Comparison of ENCODE assay signal across 30 cellular contexts in genomic region chr16:89112377-89113151, GRCh38. TPM values are rescaled to one million over a fixed set of nuclear protein-coding genes. Genes with fewer than 3 reads are reported as not detected.
A peak's percentile ranks its signal among the peaks of the same experiment; 100 is the strongest.
DNase-seq lines count a peak whose midpoint lies in the region; ATAC-seq, FAIRE-seq and TF ChIP-seq lines count a peak whose summit lies in the region.
"Had no signal": no experiment of that assay in that cellular context is flagged by ENCODE, and none has a peak within 500 bp of the region (broad histone marks: within the 10 kb centered on the region; RNA-seq: fewer than 3 reads in every experiment).

No MANE protein-coding gene starts in this region.

- H3K4me1 ChIP-seq in DOHH2 (ENCODE audit: control insufficient read depth, low read length): peaks cover 62% of the 10 kb centered on the region
- H3K4me1 ChIP-seq in K562 (replicated peaks in 1 of 2; ENCODE audit: control insufficient read depth in 2 of 2, insufficient read depth in 2 of 2, low read length in 2 of 2): peaks cover 13 to 25% of the 10 kb centered on the region in 2 experiments; a peak in 4 of 5 replicates
- peaks cover 8% of the 10 kb centered on the region for H3K4me1 ChIP-seq in osteoblast (ENCODE audit: insufficient read depth, low read length)
- H3K4me1 ChIP-seq: thyroid gland had no signal

- no peak for ATAC-seq in activated CD8-positive, alpha-beta memory T cell treated with anti-CD3 and anti-CD28 coated beads, Interleukin-2, amount 10 ng/mL, durations not matched to agents 7 days and 5 days
- ATAC-seq in K562: no peak
- ATAC-seq: gastroesophageal sphincter, left colon, right cardiac atrium had no signal

- no peaks in the 10 kb centered on the region for H3K27me3 Mint-ChIP-seq in activated CD8-positive, alpha-beta memory T cell treated with anti-CD3 and anti-CD28 coated beads, Interleukin-2, amount 10 ng/mL, durations not matched to agents 7 days and 5 days
- H3K27me3 Mint-ChIP-seq: activated CD4-positive, alpha-beta T cell treated with anti-CD3 and anti-CD28 coated beads, Interleukin-2, amount 10 ng/mL, durations not matched to agents 24 days and 14 days; activated naive CD4-positive, alpha-beta T cell treated with anti-CD3 and anti-CD28 coated beads, Interleukin-2, amount 10 ng/mL, durations not matched to agents 7 days and 5 days had no signal

- peaks cover 76% of the 10 kb centered on the region for H3K36me3 ChIP-seq in DOHH2 (ENCODE audit: control insufficient read depth, low read length)
- H3K36me3 ChIP-seq in K562 (ENCODE audit: control insufficient read depth, insufficient read depth, low read length): peaks cover 72% of the 10 kb centered on the region; the same call in 2 of the 3 replicates
- H3K36me3 ChIP-seq in osteoblast (ENCODE audit: insufficient read depth, low read length): peaks cover 12% of the 10 kb centered on the region
- H3K36me3 ChIP-seq: neural progenitor cell had no signal

- no peaks in the 10 kb centered on the region for H3K9me3 ChIP-seq in DOHH2 (ENCODE audit: control insufficient read depth, insufficient read depth, low read length)
- H3K9me3 ChIP-seq in K562 (replicated peaks; ENCODE audit: control insufficient read depth, insufficient read depth, low read depth, low read length): no peaks in the 10 kb centered on the region
- H3K9me3 ChIP-seq in osteoblast (ENCODE audit: low read depth, low read length): no peaks in the 10 kb centered on the region
- H3K9me3 ChIP-seq: gastroesophageal sphincter, Peyer's patch, stomach, thyroid gland had no signal

- no peak overlapping the region for H3K4me3 Mint-ChIP-seq in activated CD8-positive, alpha-beta memory T cell treated with anti-CD3 and anti-CD28 coated beads, Interleukin-2, amount 10 ng/mL, durations not matched to agents 7 days and 5 days
- H3K4me3 Mint-ChIP-seq: activated CD4-positive, alpha-beta T cell treated with anti-CD3 and anti-CD28 coated beads, Interleukin-2, amount 10 ng/mL, durations not matched to agents 24 days and 14 days; activated naive CD4-positive, alpha-beta T cell treated with anti-CD3 and anti-CD28 coated beads, Interleukin-2, amount 10 ng/mL, durations not matched to agents 7 days and 5 days; neural progenitor cell had no signal

- no peak for TF ChIP-seq POLR2A in K562 (conservative IDR thresholded peaks at IDR 0.05)

- TF ChIP-seq CTCF in DOHH2 (IDR thresholded peaks at IDR 0.05; ENCODE audit: low read depth, low read length, poor library complexity, severe bottlenecking) (no peak), K562 (IDR thresholded peaks at IDR 0.05 in 2 of 3, conservative IDR thresholded peaks at IDR 0.05 in 1 of 3; ENCODE audit: insufficient read depth in 2 of 3, low read depth in 1 of 3, low read length in 3 of 3) (no peak), osteoblast (IDR thresholded peaks at IDR 0.05; ENCODE audit: extremely low read depth, low read depth, low read length) (no peak)

- H3K27ac Mint-ChIP-seq in activated CD8-positive, alpha-beta memory T cell treated with anti-CD3 and anti-CD28 coated beads, Interleukin-2, amount 10 ng/mL, durations not matched to agents 7 days and 5 days: no peak overlapping the region
- H3K27ac Mint-ChIP-seq: activated CD4-positive, alpha-beta T cell treated with anti-CD3 and anti-CD28 coated beads, Interleukin-2, amount 10 ng/mL, durations not matched to agents 24 days and 14 days; neural progenitor cell had no signal

- no peaks in the 10 kb centered on the region for H3K9me2 ChIP-seq in DOHH2 (replicated peaks; ENCODE audit: control insufficient read depth, low read length)

- TF ChIP-seq EP300 in K562 (IDR thresholded peaks at IDR 0.05; ENCODE audit: low read length): no peak

- H3K4me3 ChIP-seq in DOHH2 (ENCODE audit: low read length): peak overlapping the region; percentile 69
- H3K4me3 ChIP-seq in K562: no peak overlapping the region
- no peak overlapping the region for H3K4me3 ChIP-seq in osteoblast (ENCODE audit: insufficient read depth, low read length)
- H3K4me3 ChIP-seq: gastroesophageal sphincter, neural progenitor cell, Peyer's patch, stomach, thyroid gland had no signal

- no peak for TF ChIP-seq RAD21 in K562 (CRISPR knock-in tag; conservative IDR thresholded peaks at IDR 0.05 in 1 of 2, IDR thresholded peaks at IDR 0.05 in 1 of 2)

- H3K9ac ChIP-seq in K562 (ENCODE audit: insufficient read depth in 1 of 2, low read depth in 2 of 2, low read length in 2 of 2): no peak overlapping the region
- H3K9ac ChIP-seq: KMS-11, neural progenitor cell had no signal

- peaks cover 38% of the 10 kb centered on the region for H3K4me1 Mint-ChIP-seq in activated CD8-positive, alpha-beta memory T cell treated with anti-CD3 and anti-CD28 coated beads, Interleukin-2, amount 10 ng/mL, durations not matched to agents 7 days and 5 days
- H3K4me1 Mint-ChIP-seq: neural progenitor cell had no signal

- FAIRE-seq in K562 (lab: Jason Lieb, UNC): no peak
- FAIRE-seq: A204.1, bronchial epithelial cell, GM12891, H54 had no signal

- H3K4me2 ChIP-seq in DOHH2 (ENCODE audit: low read length): peak overlapping the region; percentile 78
- H3K4me2 ChIP-seq in K562 (ENCODE audit: insufficient read depth, low read length): no peak overlapping the region
- H3K4me2 ChIP-seq in osteoblast (ENCODE audit: insufficient read depth, low read length): no peak overlapping the region
- H3K4me2 ChIP-seq: KMS-11, neural progenitor cell had no signal

- no peaks in the 10 kb centered on the region for H3K9me1 ChIP-seq in K562 (ENCODE audit: control insufficient read depth, insufficient read depth, low read length)

- no TSS peak for BruUV-seq in K562 (replicated peaks; lab: Mats Ljungman, UMichigan)

- in situ Hi-C loops in K562 (cut with MboI): no loop called here

- H3K79me2 ChIP-seq in DOHH2 (ENCODE audit: control insufficient read depth, low read length) (peaks cover 66% of the 10 kb centered on the region), K562 (ENCODE audit: control insufficient read depth, insufficient read depth, low read length) (no peaks in the 10 kb centered on the region; the same call in 2 of the 3 replicates), osteoblast (ENCODE audit: insufficient read depth, low read length) (no peaks in the 10 kb centered on the region)

- peaks cover 47% of the 10 kb centered on the region for H3F3A ChIP-seq in DOHH2 (ENCODE audit: control insufficient read depth, insufficient read depth)

- POLR2A ChIA-PET in K562 (lab: Yijun Ruan, JAX): no interaction called here

- H3K36me3 Mint-ChIP-seq in activated CD8-positive, alpha-beta memory T cell treated with anti-CD3 and anti-CD28 coated beads, Interleukin-2, amount 10 ng/mL, durations not matched to agents 7 days and 5 days: peaks cover 29% of the 10 kb centered on the region

- CTCF ChIA-PET in activated CD8-positive, alpha-beta memory T cell treated with anti-CD3 and anti-CD28 coated beads, Interleukin-2, amount 10 ng/mL, durations not matched to agents 7 days and 5 days (lab: Charles Lee): no interaction called here
- CTCF ChIA-PET in K562 (lab: Yijun Ruan, JAX; ENCODE audit: low intra/inter-chr PET ratio): no interaction called here

- intact Hi-C loops in K562 (cut with micrococcal nuclease): no loop called here

- H2AFZ ChIP-seq in K562 (ENCODE audit: low read depth, low read length) (no peak overlapping the region), osteoblast (ENCODE audit: low read length) (no peak overlapping the region)
- H2AFZ ChIP-seq: neural progenitor cell had no signal

- H4K20me1 ChIP-seq in DOHH2 (ENCODE audit: control insufficient read depth, insufficient read depth, low read depth, low read length): no peaks in the 10 kb centered on the region
- no peaks in the 10 kb centered on the region; the same call in 1 of the 2 replicates for H4K20me1 ChIP-seq in K562 (replicated peaks; ENCODE audit: control insufficient read depth, insufficient read depth, low read length)
- peaks cover 4% of the 10 kb centered on the region for H4K20me1 ChIP-seq in osteoblast (ENCODE audit: insufficient read depth, low read length)

- no peaks in the 10 kb centered on the region for H3K27me3 ChIP-seq in DOHH2 (ENCODE audit: control insufficient read depth, low read length)
- no peaks in the 10 kb centered on the region for H3K27me3 ChIP-seq in K562 (ENCODE audit: control insufficient read depth in 2 of 2, insufficient read depth in 2 of 2, low read length in 2 of 2)
- H3K27me3 ChIP-seq in osteoblast (ENCODE audit: insufficient read depth, low read length): no peaks in the 10 kb centered on the region
- H3K27me3 ChIP-seq: gastroesophageal sphincter, neural progenitor cell, Peyer's patch, stomach, thyroid gland had no signal

- H3K27ac ChIP-seq in DOHH2 (ENCODE audit: low read depth, low read length) (peak overlapping the region; percentile 93), K562 (ENCODE audit: extremely low read depth, low read depth, low read length) (no peak overlapping the region), osteoblast (ENCODE audit: low read depth, low read length) (no peak overlapping the region)
- H3K27ac ChIP-seq: gastroesophageal sphincter, KMS-11, neural progenitor cell, stomach, thyroid gland had no signal

- no peaks in the 10 kb centered on the region for H3K9me3 Mint-ChIP-seq in activated CD8-positive, alpha-beta memory T cell treated with anti-CD3 and anti-CD28 coated beads, Interleukin-2, amount 10 ng/mL, durations not matched to agents 7 days and 5 days (ENCODE audit: low read depth)
- H3K9me3 Mint-ChIP-seq: activated CD4-positive, alpha-beta T cell treated with anti-CD3 and anti-CD28 coated beads, Interleukin-2, amount 10 ng/mL, durations not matched to agents 24 days and 14 days; activated naive CD4-positive, alpha-beta T cell treated with anti-CD3 and anti-CD28 coated beads, Interleukin-2, amount 10 ng/mL, durations not matched to agents 7 days and 5 days; neural progenitor cell had no signal

- peak; percentile 52 for DNase-seq in activated CD8-positive, alpha-beta memory T cell treated with anti-CD3 and anti-CD28 coated beads, Interleukin-2, amount 50 U/mL, for 48 hours
- no peak for DNase-seq in activated CD8-positive, alpha-beta memory T cell treated with anti-CD3 and anti-CD28 coated beads, Interleukin-2, amount 10 ng/mL, durations not matched to agents 7 days and 5 days
- DNase-seq in K562 (ENCODE audit: extremely low read depth in 1 of 4, low spot score in 3 of 4) (no peak), osteoblast (ENCODE audit: insufficient read length, low spot score, missing footprints) (peak; percentile 66), MV-4-11 (lab: John Stamatoyannopoulos, UW) (no peak), putamen (ENCODE audit: low spot score) (no peak), NCI-H1694 (lab: John Stamatoyannopoulos, UW) (no peak)
- DNase-seq: activated CD4-positive, alpha-beta T cell treated with anti-CD3 and anti-CD28 coated beads, Interleukin-2, amount 10 ng/mL, durations not matched to agents 24 days and 14 days; activated naive CD4-positive, alpha-beta T cell treated with anti-CD3 and anti-CD28 coated beads, Interleukin-2, amount 10 ng/mL, durations not matched to agents 7 days and 5 days; DMS153; hippocampal formation; mesenchymal stem cell; NCI-H146; NCI-H446; NCI-H748 treated with DMSO at 0.1 percent for 48 hours; stimulated activated CD4-positive, alpha-beta T cell treated with anti-CD3 and anti-CD28 coated beads, Interleukin-4, amount 100 ng/mL, for 1 hour; stomach; T-helper 9 cell; thyroid gland had no signal

- 79% methylated on average over 19 of the region's 26 CpGs for WGBS in K562 (ENCODE audit: insufficient coverage, low coverage, missing lambda C conversion rate)

RNA-seq across cellular contexts. Expression of gene ACSF3, which starts 18.9 kb away (rescaled TPM):
- total RNA-seq in activated CD8-positive, alpha-beta memory T cell treated with anti-CD3 and anti-CD28 coated beads, Interleukin-2, amount 10 ng/mL, durations not matched to agents 7 days and 5 days: 10 to 100 TPM; 43.6 to 56.7 TPM
- 55.6 and 73.7 TPM in 2 replicates for total RNA-seq in K562 (2011; cell fraction: chromatin; rRNA removed; ENCODE audit: low replicate concordance)
- 44.2 and 45.9 TPM in 2 replicates for total RNA-seq in K562 (2011; cell fraction: nucleolus; rRNA removed)
- total RNA-seq in K562 (2011; cell fraction: nucleoplasm; rRNA removed): 35.3 and 39.0 TPM in 2 replicates
- 28.5 and 37.0 TPM in 2 replicates for total RNA-seq in K562 (2014; rRNA removed)
- total RNA-seq in K562 (2014; rRNA removed; fragmentation: Illumina TruSeq; extraction: Trizol): 14.0 and 14.6 TPM in 2 replicates
- total RNA-seq in K562 (2015; rRNA removed; fragmentation: Illumina TruSeq; extraction: Trizol): 14.5 and 16.9 TPM in 2 replicates
- total RNA-seq in K562 (2021): 31.7 and 32.8 TPM in 2 replicates
- 14.9 and 15.9 TPM in 2 replicates for polyA plus RNA-seq in K562 (2011; rRNA removed)
- polyA plus RNA-seq in K562 (2011; cell fraction: cytosol; rRNA removed): 12.9 and 34.5 TPM in 2 replicates
- 22.1 and 40.2 TPM in 2 replicates for polyA plus RNA-seq in K562 (2011; cell fraction: nucleus; rRNA removed)
- 16.9 and 29.2 TPM in 2 replicates for polyA plus RNA-seq in K562 (2012)
- polyA plus RNA-seq in K562 (2014; fragmentation: Illumina TruSeq; extraction: Trizol): 14.7 and 21.0 TPM in 2 replicates
- 1 to 10 TPM in 1 of 2 experiments, under 1 TPM in 1; 0.77 to 1.9 TPM for polyA plus RNA-seq in K562 (2014; fragmentation: Nextera tagmentation; extraction: Ambion mirVana)
- polyA plus RNA-seq in K562 (2014; rRNA removed): 27.3 and 29.8 TPM in 2 replicates
- polyA minus RNA-seq in K562 (2011; rRNA and poly(A)+ RNA removed): 16.2 and 17.6 TPM in 2 replicates
- 40.6 and 53.1 TPM in 2 replicates for polyA minus RNA-seq in K562 (2011; cell fraction: cytosol; rRNA and poly(A)+ RNA removed)
- 21.0 and 22.3 TPM in 2 replicates for polyA minus RNA-seq in K562 (2011; cell fraction: nucleus; rRNA and poly(A)+ RNA removed)
- 25.6 and 29.3 TPM in 2 replicates for total RNA-seq in osteoblast

RNA-seq across cellular contexts. Expression of gene CDH15, which starts 59.0 kb away (rescaled TPM):
- not detected for total RNA-seq in activated CD8-positive, alpha-beta memory T cell treated with anti-CD3 and anti-CD28 coated beads, Interleukin-2, amount 10 ng/mL, durations not matched to agents 7 days and 5 days
- 0.37 TPM in 1 of 2 replicates, not detected in the other for total RNA-seq in K562 (2011; cell fraction: chromatin; rRNA removed; ENCODE audit: low replicate concordance)
- 0.33 TPM in 1 of 2 replicates, not detected in the other for total RNA-seq in K562 (2011; cell fraction: nucleolus; rRNA removed)
- not detected in 2 replicates for total RNA-seq in K562 (2011; cell fraction: nucleoplasm; rRNA removed)
- total RNA-seq in K562 (2014; rRNA removed) (0.16 and 0.18 TPM in 2 replicates), K562 (2014; rRNA removed; fragmentation: Illumina TruSeq; extraction: Trizol) (not detected in 2 replicates), K562 (2015; rRNA removed; fragmentation: Illumina TruSeq; extraction: Trizol) (not detected in 2 replicates), K562 (2021) (0.07 and 0.11 TPM in 2 replicates), osteoblast (1.5 and 2.2 TPM in 2 replicates)
- polyA plus RNA-seq in K562 (2011; rRNA removed) (0.03 TPM in 1 of 2 replicates, not detected in the other), K562 (2014; fragmentation: Illumina TruSeq; extraction: Trizol) (not detected in 2 replicates), K562 (2014; fragmentation: Nextera tagmentation; extraction: Ambion mirVana) (not detected), K562 (2014; rRNA removed) (not detected in 2 replicates)
- polyA plus RNA-seq in K562 (2011; cell fraction: cytosol; rRNA removed): 0.03 and 0.12 TPM in 2 replicates
- 0.08 and 0.09 TPM in 2 replicates for polyA plus RNA-seq in K562 (2011; cell fraction: nucleus; rRNA removed)
- polyA plus RNA-seq in K562 (2012): 0.11 and 0.12 TPM in 2 replicates
- not detected in 2 replicates for polyA minus RNA-seq in K562 (2011; rRNA and poly(A)+ RNA removed)
- polyA minus RNA-seq in K562 (2011; cell fraction: cytosol; rRNA and poly(A)+ RNA removed): not detected in 2 replicates
- not detected in 2 replicates for polyA minus RNA-seq in K562 (2011; cell fraction: nucleus; rRNA and poly(A)+ RNA removed)
- total RNA-seq: activated CD4-positive, alpha-beta T cell treated with anti-CD3 and anti-CD28 coated beads, Interleukin-2, amount 10 ng/mL, durations not matched to agents 24 days and 14 days; left colon; Peyer's patch; stomach; thyroid gland had no signal

Comparison
In these comparisons a context has a peak if more than half of its experiments do, and no peak if none do; other contexts are left out.
1. DNase-seq: peak in activated CD8-positive, alpha-beta memory T cell treated with anti-CD3 and anti-CD28 coated beads, Interleukin-2, amount 50 U/mL, for 48 hours (single experiment) and osteoblast (single experiment); none in activated CD8-positive, alpha-beta memory T cell treated with anti-CD3 and anti-CD28 coated beads, Interleukin-2, amount 10 ng/mL, durations not matched to agents 7 days and 5 days (single experiment), K562 (0 of 4), MV-4-11 (single experiment), putamen (single experiment) and NCI-H1694 (single experiment).